ENCODE assay signal across 8 cellular contexts in the genomic region with DNA sequence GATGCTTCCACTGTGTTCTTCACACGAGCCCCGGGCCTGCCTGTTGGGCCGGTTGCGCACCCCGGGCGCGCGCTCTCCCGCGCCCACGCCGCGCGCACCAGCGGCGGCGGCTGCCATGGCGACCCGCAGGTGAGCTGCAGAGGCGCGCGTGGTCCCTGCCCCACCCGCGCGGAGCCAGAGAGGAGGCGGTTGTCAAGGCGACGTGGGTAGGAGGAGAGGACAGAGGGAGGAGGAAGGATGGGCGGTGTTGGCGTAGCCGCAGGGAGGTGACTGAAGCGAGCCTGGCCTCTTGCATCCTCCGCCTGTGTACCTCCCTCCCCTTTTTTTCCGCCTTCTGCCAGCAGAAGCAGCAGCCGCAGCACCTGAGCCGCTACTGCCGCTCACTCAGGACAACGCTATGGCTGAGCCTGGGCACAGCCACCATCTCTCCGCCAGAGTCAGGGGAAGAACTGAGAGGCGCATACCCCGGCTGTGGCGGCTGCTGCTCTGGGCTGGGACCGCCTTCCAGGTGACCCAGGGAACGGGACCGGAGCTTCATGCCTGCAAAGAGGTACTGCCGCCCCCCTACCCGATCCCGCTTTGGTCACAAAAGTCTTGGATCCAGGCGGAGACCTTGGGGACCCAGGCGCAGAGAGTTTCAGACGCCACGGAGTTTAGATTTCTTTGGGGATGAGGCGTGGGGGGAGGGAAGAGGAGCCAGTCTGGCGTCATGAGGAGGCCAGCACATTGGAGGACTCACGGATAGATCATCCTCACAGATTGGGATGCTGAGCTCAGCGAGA. TPM values are rescaled to one million over a fixed set of nuclear protein-coding genes. Genes with fewer than 3 reads are reported as not detected.
A peak's percentile ranks its signal among the peaks of the same experiment; 100 is the strongest.
DNase-seq lines count a peak whose midpoint lies in the region; ATAC-seq and TF ChIP-seq lines count a peak whose summit lies in the region.

A gene with protein sequence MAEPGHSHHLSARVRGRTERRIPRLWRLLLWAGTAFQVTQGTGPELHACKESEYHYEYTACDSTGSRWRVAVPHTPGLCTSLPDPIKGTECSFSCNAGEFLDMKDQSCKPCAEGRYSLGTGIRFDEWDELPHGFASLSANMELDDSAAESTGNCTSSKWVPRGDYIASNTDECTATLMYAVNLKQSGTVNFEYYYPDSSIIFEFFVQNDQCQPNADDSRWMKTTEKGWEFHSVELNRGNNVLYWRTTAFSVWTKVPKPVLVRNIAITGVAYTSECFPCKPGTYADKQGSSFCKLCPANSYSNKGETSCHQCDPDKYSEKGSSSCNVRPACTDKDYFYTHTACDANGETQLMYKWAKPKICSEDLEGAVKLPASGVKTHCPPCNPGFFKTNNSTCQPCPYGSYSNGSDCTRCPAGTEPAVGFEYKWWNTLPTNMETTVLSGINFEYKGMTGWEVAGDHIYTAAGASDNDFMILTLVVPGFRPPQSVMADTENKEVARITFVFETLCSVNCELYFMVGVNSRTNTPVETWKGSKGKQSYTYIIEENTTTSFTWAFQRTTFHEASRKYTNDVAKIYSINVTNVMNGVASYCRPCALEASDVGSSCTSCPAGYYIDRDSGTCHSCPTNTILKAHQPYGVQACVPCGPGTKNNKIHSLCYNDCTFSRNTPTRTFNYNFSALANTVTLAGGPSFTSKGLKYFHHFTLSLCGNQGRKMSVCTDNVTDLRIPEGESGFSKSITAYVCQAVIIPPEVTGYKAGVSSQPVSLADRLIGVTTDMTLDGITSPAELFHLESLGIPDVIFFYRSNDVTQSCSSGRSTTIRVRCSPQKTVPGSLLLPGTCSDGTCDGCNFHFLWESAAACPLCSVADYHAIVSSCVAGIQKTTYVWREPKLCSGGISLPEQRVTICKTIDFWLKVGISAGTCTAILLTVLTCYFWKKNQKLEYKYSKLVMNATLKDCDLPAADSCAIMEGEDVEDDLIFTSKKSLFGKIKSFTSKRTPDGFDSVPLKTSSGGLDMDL (plus strand): TSS at position 329 of the 782 bp plus-strand sequence. CDS start 69 bp downstream, at position 398.

- ATAC-seq in HG02610 (IDR thresholded peaks at IDR 0.05; ENCODE audit: unreplicated experiment) (peak; percentile 33), natural killer cell (peak; percentile 71 to 84 (median 84))
- peak; percentile 90 for ATAC-seq in stimulated activated memory B cell treated with anti-CD40 and anti-IgM and Interleukin-4, amounts not matched to agents 10 μg/mL and 1 μg/mL and 100 μg/mL, for 72 hours

- H3K4me3 Mint-ChIP-seq in natural killer cell = peak within 1 kb of the TSS; percentile 96
- peak within 1 kb of the TSS; percentile 82 for H3K4me3 Mint-ChIP-seq in stimulated activated memory B cell treated with anti-CD40 and anti-IgM and Interleukin-4, amounts not matched to agents 10 μg/mL and 1 μg/mL and 100 μg/mL, for 72 hours

- H3K4me1 Mint-ChIP-seq in natural killer cell = peaks cover 21 to 29% of the 10 kb centered on the region in 2 donors
- peaks cover 31% of the 10 kb centered on the region for H3K4me1 Mint-ChIP-seq in stimulated activated memory B cell treated with anti-CD40 and anti-IgM and Interleukin-4, amounts not matched to agents 10 μg/mL and 1 μg/mL and 100 μg/mL, for 72 hours

- intact Hi-C loops in natural killer cell (cut with micrococcal nuclease) = loop anchor here (2.0 to 5.0 kb wide), 3 partner anchors 72 to 237 kb away; a partner anchor contains a TSS

- H3K4me1 ChIP-seq in esophagus (ENCODE audit: control insufficient read depth in 2 of 2, insufficient read depth in 2 of 2, low read length in 1 of 2) = peaks cover 4 to 7% of the 10 kb centered on the region in 2 donors

- H3K36me3 Mint-ChIP-seq in natural killer cell = no peaks in the 10 kb centered on the region
- H3K36me3 Mint-ChIP-seq in stimulated activated memory B cell treated with anti-CD40 and anti-IgM and Interleukin-4, amounts not matched to agents 10 μg/mL and 1 μg/mL and 100 μg/mL, for 72 hours = no peaks in the 10 kb centered on the region

- no peaks in the 10 kb centered on the region for H3K9me3 ChIP-seq in esophagus (ENCODE audit: control insufficient read depth in 2 of 2, insufficient read depth in 1 of 2, low read depth in 1 of 2, low read length in 1 of 2)

- H3K27ac ChIP-seq in esophagus (ENCODE audit: low read depth in 2 of 2, low read length in 1 of 2) = no peak within 1 kb of the TSS

- H3K36me3 ChIP-seq in esophagus (ENCODE audit: control insufficient read depth in 2 of 2, insufficient read depth in 2 of 2, low read length in 1 of 2) = no peaks in the 10 kb centered on the region

- peaks cover 15 to 28% of the 10 kb centered on the region in 2 donors for H3K27me3 Mint-ChIP-seq in natural killer cell (ENCODE audit: low read depth in 2 of 2)
- H3K27me3 Mint-ChIP-seq in stimulated activated memory B cell treated with anti-CD40 and anti-IgM and Interleukin-4, amounts not matched to agents 10 μg/mL and 1 μg/mL and 100 μg/mL, for 72 hours = peaks cover 10% of the 10 kb centered on the region

- H3K27me3 ChIP-seq in esophagus (ENCODE audit: control insufficient read depth in 1 of 2, insufficient read depth in 2 of 2, low read length in 2 of 2) = no peaks in the 10 kb centered on the region

- H3K9me3 Mint-ChIP-seq in natural killer cell = no peaks in the 10 kb centered on the region
- H3K9me3 Mint-ChIP-seq in stimulated activated memory B cell treated with anti-CD40 and anti-IgM and Interleukin-4, amounts not matched to agents 10 μg/mL and 1 μg/mL and 100 μg/mL, for 72 hours = no peaks in the 10 kb centered on the region

- DNase-seq in DMS153 treated with DMSO at 0.1 percent for 48 hours (lab: John Stamatoyannopoulos, UW; ENCODE audit: unreplicated experiment) = peak; percentile 85
- DNase-seq in NCI-H510A treated with DMSO at 0.1 percent for 48 hours (lab: John Stamatoyannopoulos, UW) = peak; percentile 67
- peak; percentile 92 for DNase-seq in activated T-cell treated with anti-CD3 and anti-CD28 coated beads for 4 hours
- peak; percentile 58 for DNase-seq in natural killer cell
- no peak for DNase-seq in dermis blood vessel endothelial cell

- TF ChIP-seq CTCF in natural killer cell (IDR thresholded peaks at IDR 0.05) = no peak

- H3K27ac Mint-ChIP-seq in natural killer cell = peak within 1 kb of the TSS; percentile 95 to 97
- peak within 1 kb of the TSS; percentile 33 for H3K27ac Mint-ChIP-seq in stimulated activated memory B cell treated with anti-CD40 and anti-IgM and Interleukin-4, amounts not matched to agents 10 μg/mL and 1 μg/mL and 100 μg/mL, for 72 hours

- 1 to 2% methylated on average over 54 to 55 of the region's 56 CpGs for WGBS in esophagus, 2 donors

- H3K4me3 ChIP-seq in esophagus (ENCODE audit: low read depth in 1 of 2, low read length in 2 of 2) = peak within 1 kb of the TSS; percentile 38 to 43

RNA-seq across cellular contexts. Expression of the gene that starts here (rescaled TPM):
- polyA plus RNA-seq in esophagus = under 1 TPM; 0.24 to 0.25 TPM
- total RNA-seq in natural killer cell (1 to 10 TPM; 6.2 to 8.3 (median 6.3) TPM), dermis blood vessel endothelial cell (under 0.01 and 0.37 TPM in 2 replicates)

Comparison
In these comparisons a context has a peak if more than half of its experiments do, and no peak if none do; other contexts are left out.
1. ATAC-seq: peak in every context shown above with its lines; median percentile 90 in stimulated activated memory B cell treated with anti-CD40 and anti-IgM and Interleukin-4, amounts not matched to agents 10 μg/mL and 1 μg/mL and 100 μg/mL, for 72 hours; 84 in natural killer cell; 33 in HG02610.